Comparison of ENCODE assay signal across 10 cellular contexts in genomic region chr1:166924829-166925541, GRCh38. TPM values are rescaled to one million over a fixed set of nuclear protein-coding genes. Genes with fewer than 3 reads are reported as not detected.
DNase-seq lines count a peak whose midpoint lies in the region; ATAC-seq and TF ChIP-seq lines count a peak whose summit lies in the region.
"Had no signal": no experiment of that assay in that cellular context is flagged by ENCODE, and none has a peak within 500 bp of the region (broad histone marks: within the 10 kb centered on the region; RNA-seq: fewer than 3 reads in every experiment).

No MANE protein-coding gene starts in this region.

- peaks cover 0 to 4% (median under 1%) of the 10 kb centered on the region in 3 donors for H3K4me1 Mint-ChIP-seq in T-cell

- no peaks in the 10 kb centered on the region for H3K9me3 ChIP-seq in smooth muscle cell (replicated peaks; ENCODE audit: low read depth)

- H3K27ac Mint-ChIP-seq in T-cell, result no peak overlapping the region

- H3F3A ChIP-seq in smooth muscle cell (ENCODE audit: low read depth), result no peaks in the 10 kb centered on the region

- CTCF ChIA-PET in T-cell (lab: Charles Lee), result no interaction called here

- POLR2A ChIA-PET in T-cell (lab: Charles Lee), result no interaction called here

- peaks cover 35% of the 10 kb centered on the region for H3K27me3 ChIP-seq in smooth muscle cell (ENCODE audit: low read depth)

- 77% methylated on average over 3 of the region's 3 CpGs for WGBS in smooth muscle cell (ENCODE audit: low lambda C conversion rate)

- no peak overlapping the region for H3K4me3 ChIP-seq in NB4 (ENCODE audit: low read depth, low read length)
- H3K4me3 ChIP-seq in smooth muscle cell, result no peak overlapping the region

- TF ChIP-seq POLR2A in NB4 (IDR thresholded peaks at IDR 0.05; ENCODE audit: extremely low read depth, insufficient read length), result no peak

- H3K36me3 Mint-ChIP-seq in T-cell, result no peaks in the 10 kb centered on the region

- in situ Hi-C loops in KBM-7 (cut with MboI; ENCODE audit: low pct_unique_long_range_greater_than_20kb, low sequenced_read_pairs), result no loop called here

- H4K20me1 ChIP-seq in smooth muscle cell (ENCODE audit: low read depth), result no peaks in the 10 kb centered on the region

- peak overlapping the region; percentile 2 for H3K9ac ChIP-seq in smooth muscle cell (ENCODE audit: low read depth)

- H3K36me3 ChIP-seq in smooth muscle cell (ENCODE audit: low read depth), result no peaks in the 10 kb centered on the region

- H3K4me3 Mint-ChIP-seq in T-cell, result no peak overlapping the region

- no peak overlapping the region for H2AFZ ChIP-seq in smooth muscle cell (ENCODE audit: low read depth)

- peak overlapping the region; percentile 30 for H3K4me2 ChIP-seq in smooth muscle cell

- no peaks in the 10 kb centered on the region for H3K4me1 ChIP-seq in smooth muscle cell (ENCODE audit: low read depth)

- H3K9me3 Mint-ChIP-seq in T-cell, result no peaks in the 10 kb centered on the region

- TF ChIP-seq CTCF in NB4 (IDR thresholded peaks at IDR 0.05; ENCODE audit: low read depth, low read length) (no peak), smooth muscle cell (IDR thresholded peaks at IDR 0.05; ENCODE audit: borderline replicate concordance, insufficient read depth, poor library complexity, severe bottlenecking) (no peak)

- ATAC-seq in HG02759 (IDR thresholded peaks at IDR 0.05; ENCODE audit: unreplicated experiment) (peak; percentile 75), T-cell (replicated peaks in 1 of 4) (no peak)

- peak overlapping the region; percentile 45 for H3K27ac ChIP-seq in smooth muscle cell (ENCODE audit: low read depth)
- H3K27ac ChIP-seq: epithelial cell of prostate had no signal

- H3K27me3 Mint-ChIP-seq in T-cell, result peaks cover 21 to 25% of the 10 kb centered on the region in 2 donors

- no peaks in the 10 kb centered on the region for H3K79me2 ChIP-seq in smooth muscle cell (ENCODE audit: low read depth)

- DNase-seq in SIG-M5 treated with dmso at 0.1 percent for 504 hours (lab: John Stamatoyannopoulos, UW; ENCODE audit: unreplicated experiment) (peak; percentile 37), SIG-M5 (lab: John Stamatoyannopoulos, UW) (no peak), NB4 (ENCODE audit: low read depth) (peak; percentile 12), smooth muscle cell (lab: John Stamatoyannopoulos, UW; ENCODE audit: unreplicated experiment) (no peak), NCI-H1417 treated with DMSO at 0.1 percent for 48 hours (lab: John Stamatoyannopoulos, UW) (no peak), T-cell (no peak), KBM-7 (no peak)
- DNase-seq: NCI-H526 had no signal

RNA-seq across cellular contexts. Expression of gene TADA1, which starts 48.9 kb away (rescaled TPM):
- 16.3 and 20.8 TPM in 2 replicates for total RNA-seq in smooth muscle cell
- 9.1 and 12.2 TPM in 2 replicates for polyA plus RNA-seq in smooth muscle cell
- 10 to 100 TPM; 11.1 to 14.6 (median 12.8) TPM for total RNA-seq in T-cell

RNA-seq across cellular contexts. Expression of gene ILDR2, which starts 50.4 kb away (rescaled TPM):
- total RNA-seq in smooth muscle cell (0.04 and 0.22 TPM in 2 replicates), T-cell (under 1 TPM; 0.13 to 0.61 (median 0.30) TPM)
- polyA plus RNA-seq in smooth muscle cell, result 0.07 TPM in 1 of 2 replicates, not detected in the other

Comparison
In these comparisons a context has a peak if more than half of its experiments do, and no peak if none do; other contexts are left out.
1. DNase-seq: peak in SIG-M5 treated with dmso at 0.1 percent for 504 hours (single experiment) and NB4 (single experiment); none in SIG-M5 (single experiment), smooth muscle cell (single experiment), NCI-H1417 treated with DMSO at 0.1 percent for 48 hours (single experiment), T-cell (0 of 34) and KBM-7 (single experiment).